ENCODE assay signal across 1 cellular context in genomic region chr6:31908255-31908654, GRCh38.
TF ChIP-seq lines count a peak whose summit lies in the region.
"Not testable (repeated sequence)": the region's sequence is repeated elsewhere in the genome, so short reads cannot be mapped to it uniquely, and the experiment has no call there.

No MANE protein-coding gene starts in this region.

TF ChIP-seq in K562, 482 proteins besides CTCF, POLR2A, EP300 and RAD21:
- TF ChIP-seq KDM1A (IDR thresholded peaks at IDR 0.05) (peak; percentile 41 to 54; a peak in 2 of 4 replicates), EHMT2 (IDR thresholded peaks at IDR 0.05) (0 out of 2 replicates have a peak, but pooled peaks have one; percentile 8), CHD4 (IDR thresholded peaks at IDR 0.05; ENCODE audit: insufficient read depth, insufficient replicate concordance, low read depth, low read length, poor library complexity, severe bottlenecking) (peak; percentile 40), HLTF (IDR thresholded peaks at IDR 0.05) (peak; percentile 29; the same call in 1 of the 2 replicates), ATF3 (IDR thresholded peaks at IDR 0.05) (peak; percentile 55), JUND (IDR thresholded peaks at IDR 0.05; ENCODE audit: borderline replicate concordance, low read depth, low read length) (peak; percentile 4; the same call in 1 of the 2 replicates), BCOR (IDR thresholded peaks at IDR 0.05) (0 out of 2 replicates have a peak, but pooled peaks have one; percentile 9), SMARCA5 (IDR thresholded peaks at IDR 0.05) (0 out of 2 replicates have a peak, but pooled peaks have one; percentile 15), PKNOX1 (IDR thresholded peaks at IDR 0.05) (peak; percentile 13; the same call in 1 of the 2 replicates), HDAC2 (IDR thresholded peaks at IDR 0.05) (0 out of 2 replicates have a peak, but pooled peaks have one; percentile 19), ADNP (tag; IDR thresholded peaks at IDR 0.05) (peak; percentile 76), EGR1 (conservative IDR thresholded peaks at IDR 0.05) (peak; percentile 85), LARP7 (IDR thresholded peaks at IDR 0.05) (peak; percentile 55; the same call in 1 of the 2 replicates), TRIM24 (IDR thresholded peaks at IDR 0.05) (0 out of 4 replicates have a peak, but pooled peaks of 1 of the 2 experiments have one; percentile 16)
- TF ChIP-seq ATF3 (CRISPR knock-in tag; conservative IDR thresholded peaks at IDR 0.05); JUND (tag; IDR thresholded peaks at IDR 0.05; ENCODE audit: borderline replicate concordance, low read depth, low read length): not testable (repeated sequence)
